In genomic region chr13:64311948-64312347, GRCh38 we compare ENCODE assay signal across 9 cellular contexts.
"Had no signal": no experiment of that assay in that cellular context is flagged by ENCODE, and none has a peak within 500 bp of the region (broad histone marks: within the 10 kb centered on the region; RNA-seq: fewer than 3 reads in every experiment).

No MANE protein-coding gene starts in this region.

- ATAC-seq: HCT116 had no signal

- H3K4me3 ChIP-seq: GM23248, HAP-1 had no signal

- H3K27ac ChIP-seq: GM23248, KMS-11 had no signal

- H3K4me2 ChIP-seq: KMS-11 had no signal

- H3K27ac Mint-ChIP-seq: HFFc6 had no signal

- H3K4me1 ChIP-seq: HAP-1 had no signal

- H2AFZ ChIP-seq: GM23248 had no signal

- FAIRE-seq: HTR-8/SVneo had no signal

- H3K9ac ChIP-seq: GM23248, KMS-11 had no signal

- H3K9me3 Mint-ChIP-seq: HFFc6 had no signal

- H3K4me3 Mint-ChIP-seq: HFFc6 had no signal

- H3K9me3 ChIP-seq: HAP-1 had no signal

- DNase-seq: GM23248, H7, HFFc6, Karpas-422, KBM-7 had no signal

- H3K36me3 ChIP-seq: HAP-1 had no signal
